In the genomic region with DNA sequence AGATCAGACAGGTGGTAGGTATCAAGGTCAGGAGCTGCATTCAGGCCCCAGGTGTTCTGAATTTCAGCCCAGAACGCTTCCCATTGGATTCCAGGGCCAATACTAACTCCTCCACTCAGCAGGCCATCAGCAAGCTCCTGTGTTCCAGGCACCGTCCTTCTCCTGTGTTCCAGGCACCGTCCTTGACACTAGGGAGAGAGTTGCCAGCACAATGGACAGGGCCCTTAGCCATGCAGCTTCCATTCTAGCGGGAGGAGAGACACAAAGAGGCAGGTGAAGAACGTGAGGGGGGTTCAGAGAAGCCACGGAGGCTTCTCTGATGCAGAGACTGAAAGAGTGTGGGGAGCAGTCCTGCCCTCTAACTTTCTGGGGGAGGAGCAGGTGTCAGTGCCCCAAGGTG, we compare ENCODE assay signal across 20 cellular contexts.
"Had no signal": no experiment of that assay in that cellular context is flagged by ENCODE, and none has a peak within 500 bp of the region (broad histone marks: within the 10 kb centered on the region; RNA-seq: fewer than 3 reads in every experiment).

No MANE protein-coding gene starts in this region.

- H3K9ac ChIP-seq: parathyroid adenoma had no signal

- H3K4me3 Mint-ChIP-seq: activated CD8-positive, alpha-beta T cell treated with anti-CD3 and anti-CD28 coated beads, Interleukin-2, amount 10 ng/mL, durations not matched to agents 7 days and 5 days; activated T-helper 1 cell treated with anti-CD3 and anti-CD28 coated beads, Interleukin-12 subunit alpha, Interleukin-12 subunit beta, Interleukin-2, Interleukin-4 antibody, amounts not matched to agents 30 ng/mL and 10 ng/mL and 1 ng/mL, durations not matched to agents 14 hours and 24 hours and 36 hours; effector memory CD8-positive, alpha-beta T cell; natural killer cell; stimulated activated naive CD8-positive, alpha-beta T cell treated with anti-CD3 and anti-CD28 coated beads, Interleukin-15, amount 100 ng/mL, for 72 hours had no signal

- H3K4me3 ChIP-seq: esophagus muscularis mucosa, tibial artery had no signal

- H3K4me1 Mint-ChIP-seq: natural killer cell; stimulated activated naive CD8-positive, alpha-beta T cell treated with anti-CD3 and anti-CD28 coated beads, Interleukin-15, amount 100 ng/mL, for 72 hours had no signal

- H3K79me2 ChIP-seq: parathyroid adenoma had no signal

- H3K27me3 Mint-ChIP-seq: effector memory CD8-positive, alpha-beta T cell; stimulated activated naive CD8-positive, alpha-beta T cell treated with anti-CD3 and anti-CD28 coated beads, Interleukin-15, amount 100 ng/mL, for 72 hours had no signal

- H2AFZ ChIP-seq: parathyroid adenoma had no signal

- H3K27me3 ChIP-seq: esophagus muscularis mucosa, tibial artery had no signal

- DNase-seq: activated CD4-positive, alpha-beta T cell treated with anti-CD3 and anti-CD28 coated beads for 1 hour; activated CD4-positive, alpha-beta T cell treated with anti-CD3 and anti-CD28 coated beads, Interleukin-2, amount 50 U/mL, for 1 hour; activated CD8-positive, alpha-beta T cell treated with anti-CD3 and anti-CD28 coated beads, Interleukin-2, amount 10 ng/mL, durations not matched to agents 7 days and 5 days; activated gamma-delta T cell; activated naive CD4-positive, alpha-beta T cell treated with anti-CD3 and anti-CD28 coated beads, Interleukin-2, amount 50 U/mL, for 16 hours; aorta; central memory CD4-positive, alpha-beta T cell; effector memory CD8-positive, alpha-beta T cell; glutamatergic neuron; hypothalamus; mesendoderm; natural killer cell; right cardiac atrium; stimulated activated CD4-positive, alpha-beta T cell treated with anti-CD3 and anti-CD28 coated beads, Interleukin-1b, Interleukin-23, amount 100 ng/mL, for 48 hours; stimulated activated naive CD8-positive, alpha-beta T cell treated with anti-CD3 and anti-CD28 coated beads, Interleukin-15, amount 100 ng/mL, for 72 hours; T-helper 9 cell; tibial artery had no signal

- H3K36me3 ChIP-seq: esophagus muscularis mucosa, tibial artery had no signal

- H3K27ac Mint-ChIP-seq: activated CD8-positive, alpha-beta T cell treated with anti-CD3 and anti-CD28 coated beads, Interleukin-2, amount 10 ng/mL, durations not matched to agents 7 days and 5 days; activated T-helper 1 cell treated with anti-CD3 and anti-CD28 coated beads, Interleukin-12 subunit alpha, Interleukin-12 subunit beta, Interleukin-2, Interleukin-4 antibody, amounts not matched to agents 30 ng/mL and 10 ng/mL and 1 ng/mL, durations not matched to agents 14 hours and 24 hours and 36 hours; effector memory CD8-positive, alpha-beta T cell; natural killer cell had no signal

- H3K36me3 Mint-ChIP-seq: natural killer cell had no signal

- H3K9me3 Mint-ChIP-seq: activated T-helper 1 cell treated with anti-CD3 and anti-CD28 coated beads, Interleukin-12 subunit alpha, Interleukin-12 subunit beta, Interleukin-2, Interleukin-4 antibody, amounts not matched to agents 30 ng/mL and 10 ng/mL and 1 ng/mL, durations not matched to agents 14 hours and 24 hours and 36 hours; effector memory CD8-positive, alpha-beta T cell; natural killer cell had no signal

- ATAC-seq: activated CD8-positive, alpha-beta T cell treated with anti-CD3 and anti-CD28 coated beads, Interleukin-2, amount 10 ng/mL, durations not matched to agents 7 days and 5 days; effector memory CD8-positive, alpha-beta T cell; natural killer cell; right cardiac atrium; stimulated activated naive CD8-positive, alpha-beta T cell treated with anti-CD3 and anti-CD28 coated beads, Interleukin-15, amount 100 ng/mL, for 72 hours had no signal

- H3K9me3 ChIP-seq: esophagus muscularis mucosa, tibial artery had no signal

- H3K4me1 ChIP-seq: parathyroid adenoma had no signal

- H3K27ac ChIP-seq: esophagus muscularis mucosa, parathyroid adenoma had no signal
